ENCODE assay signal across 1 cellular context in genomic region chr14:52021971-52022600, GRCh38.
TF ChIP-seq lines count a peak whose summit lies in the region.

No MANE protein-coding gene starts in this region.

TF ChIP-seq in HepG2, 621 proteins besides CTCF, POLR2A, EP300 and RAD21 (continued from another document):
- TF ChIP-seq HMGXB4 (CRISPR knock-in tag; IDR thresholded peaks at IDR 0.05; ENCODE audit: borderline replicate concordance in 1 of 2, low read depth in 1 of 2), result no peak
